ENCODE assay signal across 17 cellular contexts in the genomic region with DNA sequence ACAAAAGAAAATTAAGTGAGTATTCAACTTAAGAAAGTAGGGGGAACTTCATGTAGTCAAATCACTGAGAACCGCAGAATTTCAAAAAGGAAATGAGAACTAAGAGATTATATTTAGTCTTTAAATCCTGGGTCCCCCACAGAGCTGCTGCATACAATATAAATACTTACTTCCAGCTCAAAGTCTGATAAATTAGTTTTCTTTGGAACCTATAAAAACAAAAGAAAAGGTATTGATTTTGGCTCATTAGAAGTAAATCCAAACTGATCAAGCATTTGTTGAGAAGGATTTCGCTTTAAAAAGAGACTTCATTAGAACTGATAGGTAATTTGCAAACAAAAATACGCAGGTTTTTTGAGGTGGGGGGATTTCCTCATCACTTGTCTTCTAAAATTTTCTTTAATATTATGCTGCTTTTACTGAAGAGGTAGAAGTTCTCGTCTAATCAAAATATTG. TPM values are rescaled to one million over a fixed set of nuclear protein-coding genes. Genes with fewer than 3 reads are reported as not detected.
A peak's percentile ranks its signal among the peaks of the same experiment; 100 is the strongest.
DNase-seq lines count a peak whose midpoint lies in the region; ATAC-seq and TF ChIP-seq lines count a peak whose summit lies in the region.
"Had no signal": no experiment of that assay in that cellular context is flagged by ENCODE, and none has a peak within 500 bp of the region (broad histone marks: within the 10 kb centered on the region; RNA-seq: fewer than 3 reads in every experiment).

No MANE protein-coding gene starts in this region.

- H3K79me2 ChIP-seq in DOHH2 (ENCODE audit: control insufficient read depth, low read length) (peaks cover 47% of the 10 kb centered on the region), OCI-LY3 (ENCODE audit: low read length) (peaks cover 4% of the 10 kb centered on the region; the same call in 1 of the 2 replicates), GM23338 (replicated peaks; ENCODE audit: insufficient read depth) (no peaks in the 10 kb centered on the region)

- H3K4me2 ChIP-seq in DOHH2 (ENCODE audit: low read length) = peak overlapping the region; percentile 98
- H3K4me2 ChIP-seq in OCI-LY3 (ENCODE audit: low read length) = peak overlapping the region; percentile 70
- H3K4me2 ChIP-seq in GM23338 = no peak overlapping the region

- intact Hi-C loops in colonic mucosa (cut with DNase I) = no loop called here

- no peaks in the 10 kb centered on the region for H3K27me3 ChIP-seq in DOHH2 (ENCODE audit: control insufficient read depth, low read length)
- H3K27me3 ChIP-seq in OCI-LY3 (ENCODE audit: low read depth, low read length) = no peaks in the 10 kb centered on the region
- no peaks in the 10 kb centered on the region for H3K27me3 ChIP-seq in GM23338 (ENCODE audit: insufficient read depth)
- H3K27me3 ChIP-seq in colonic mucosa = no peaks in the 10 kb centered on the region
- H3K27me3 ChIP-seq: adrenal gland, neutrophil, SJCRH30 had no signal

- peak; percentile 59 for ATAC-seq in HG02798 (IDR thresholded peaks at IDR 0.05; ENCODE audit: poor library complexity, unreplicated experiment)
- no peak for ATAC-seq in GM23338
- ATAC-seq: activated CD8-positive, alpha-beta T cell treated with anti-CD3 and anti-CD28 coated beads for 36 hours had no signal

- no peaks in the 10 kb centered on the region for H3K9me3 ChIP-seq in DOHH2 (ENCODE audit: control insufficient read depth, insufficient read depth, low read length)
- no peaks in the 10 kb centered on the region for H3K9me3 ChIP-seq in OCI-LY3 (ENCODE audit: insufficient read depth, low read length)
- no peaks in the 10 kb centered on the region for H3K9me3 ChIP-seq in colonic mucosa
- H3K9me3 ChIP-seq: adrenal gland, neutrophil, SJCRH30 had no signal

- H3K27ac ChIP-seq in DOHH2 (ENCODE audit: low read depth, low read length) (peak overlapping the region; percentile 99), OCI-LY3 (ENCODE audit: low read length) (peak overlapping the region; percentile 82), GM23338 (ENCODE audit: low read depth) (no peak overlapping the region), colonic mucosa (no peak overlapping the region)
- H3K27ac ChIP-seq: neutrophil, SJCRH30 had no signal

- H3K9me2 ChIP-seq in DOHH2 (replicated peaks; ENCODE audit: control insufficient read depth, low read length) = no peaks in the 10 kb centered on the region
- no peaks in the 10 kb centered on the region for H3K9me2 ChIP-seq in GM23338 (ENCODE audit: insufficient read depth)

- H4K20me1 ChIP-seq in DOHH2 (ENCODE audit: control insufficient read depth, insufficient read depth, low read depth, low read length) (no peaks in the 10 kb centered on the region), OCI-LY3 (ENCODE audit: insufficient read depth, low read length) (peaks cover 6% of the 10 kb centered on the region; the same call in 1 of the 2 replicates), GM23338 (replicated peaks; ENCODE audit: insufficient read depth) (0 out of 2 replicates have a peak, but pooled peaks cover 10% of the 10 kb centered on the region)

- H3K4me1 Mint-ChIP-seq in GM23338 = peaks cover 5% of the 10 kb centered on the region; the same call in 1 of the 3 replicates
- H3K4me1 Mint-ChIP-seq: mesothelial cell of epicardium had no signal

- DNase-seq in GM19238 (ENCODE audit: insufficient read length, low spot score) (peak; percentile 31), GM23338 (ENCODE audit: low spot score) (no peak), colonic mucosa (no peak), NCI-H69 (lab: John Stamatoyannopoulos, UW) (no peak), C1 segment of cervical spinal cord (lab: John Stamatoyannopoulos, UW) (no peak)
- DNase-seq: ACHN; activated CD8-positive, alpha-beta T cell treated with anti-CD3 and anti-CD28 coated beads for 36 hours; cerebellar nuclear complex; NCI-H2081 treated with DMSO at 0.1 percent for 48 hours; SJCRH30; stimulated activated naive CD4-positive, alpha-beta T cell treated with Interleukin-2 at 50 U/mL for 16 hours had no signal

- no peak overlapping the region for H3K4me3 Mint-ChIP-seq in GM23338
- H3K4me3 Mint-ChIP-seq: activated CD8-positive, alpha-beta T cell treated with anti-CD3 and anti-CD28 coated beads for 36 hours; mesothelial cell of epicardium had no signal

- H3K4me1 ChIP-seq in DOHH2 (ENCODE audit: control insufficient read depth, low read length) (peaks cover 89% of the 10 kb centered on the region), OCI-LY3 (ENCODE audit: low read length) (peaks cover 44% of the 10 kb centered on the region), GM23338 (ENCODE audit: insufficient read depth) (no peaks in the 10 kb centered on the region; the same call in 1 of the 2 replicates), colonic mucosa (no peaks in the 10 kb centered on the region)
- H3K4me1 ChIP-seq: adrenal gland, SJCRH30 had no signal

- H3K9ac ChIP-seq in OCI-LY3 (ENCODE audit: low read length) = peak overlapping the region; percentile 18; the same call in 1 of the 2 replicates
- H3K9ac ChIP-seq in colonic mucosa (ENCODE audit: low read depth in 2 of 2, low read length in 2 of 2) = no peak overlapping the region

- TF ChIP-seq CTCF in DOHH2 (IDR thresholded peaks at IDR 0.05; ENCODE audit: low read depth, low read length, poor library complexity, severe bottlenecking) (no peak), OCI-LY3 (IDR thresholded peaks at IDR 0.05; ENCODE audit: low read depth, low read length) (no peak), GM23338 (conservative IDR thresholded peaks at IDR 0.05; ENCODE audit: low read depth in 2 of 2) (no peak), colonic mucosa (IDR thresholded peaks at IDR 0.05) (no peak)

- H3F3A ChIP-seq in DOHH2 (ENCODE audit: control insufficient read depth, insufficient read depth) = peaks cover 47% of the 10 kb centered on the region
- no peaks in the 10 kb centered on the region for H3F3A ChIP-seq in GM23338 (replicated peaks; ENCODE audit: low read depth)

- H2AFZ ChIP-seq in OCI-LY3 (ENCODE audit: low read depth, low read length) (no peak overlapping the region), GM23338 (no peak overlapping the region)

- no peaks in the 10 kb centered on the region for H3K27me3 Mint-ChIP-seq in GM23338 (ENCODE audit: insufficient read depth, low read depth, poor library complexity)
- H3K27me3 Mint-ChIP-seq: activated CD8-positive, alpha-beta T cell treated with anti-CD3 and anti-CD28 coated beads for 36 hours had no signal

- H3K36me3 Mint-ChIP-seq in GM23338 (ENCODE audit: low read depth) = peaks cover 73% of the 10 kb centered on the region

- H3K4me3 ChIP-seq in DOHH2 (ENCODE audit: low read length) (peak overlapping the region; percentile 84), OCI-LY3 (ENCODE audit: low read length) (peak overlapping the region; percentile 58), GM23338 (no peak overlapping the region), colonic mucosa (no peak overlapping the region)
- H3K4me3 ChIP-seq: adrenal gland, SJCRH30 had no signal

- H3K27ac Mint-ChIP-seq in GM23338 = no peak overlapping the region
- H3K27ac Mint-ChIP-seq: activated CD8-positive, alpha-beta T cell treated with anti-CD3 and anti-CD28 coated beads for 36 hours; mesothelial cell of epicardium had no signal

- no peaks in the 10 kb centered on the region for H3K9me3 Mint-ChIP-seq in GM23338
- H3K9me3 Mint-ChIP-seq: activated CD8-positive, alpha-beta T cell treated with anti-CD3 and anti-CD28 coated beads for 36 hours; mesothelial cell of epicardium had no signal

- H3K36me3 ChIP-seq in DOHH2 (ENCODE audit: control insufficient read depth, low read length) (peaks cover 74% of the 10 kb centered on the region), OCI-LY3 (replicated peaks; ENCODE audit: low read depth, low read length) (peaks cover 47% of the 10 kb centered on the region), GM23338 (ENCODE audit: insufficient read depth) (peaks cover 36% of the 10 kb centered on the region), colonic mucosa (no peaks in the 10 kb centered on the region)

TF ChIP-seq in GM23338, 12 proteins besides CTCF, POLR2A, EP300 and RAD21:
- TF ChIP-seq CREB1 (CRISPR knock-in tag; IDR thresholded peaks at IDR 0.05; ENCODE audit: low read depth) = no peak
- TF ChIP-seq, protein P1, sequence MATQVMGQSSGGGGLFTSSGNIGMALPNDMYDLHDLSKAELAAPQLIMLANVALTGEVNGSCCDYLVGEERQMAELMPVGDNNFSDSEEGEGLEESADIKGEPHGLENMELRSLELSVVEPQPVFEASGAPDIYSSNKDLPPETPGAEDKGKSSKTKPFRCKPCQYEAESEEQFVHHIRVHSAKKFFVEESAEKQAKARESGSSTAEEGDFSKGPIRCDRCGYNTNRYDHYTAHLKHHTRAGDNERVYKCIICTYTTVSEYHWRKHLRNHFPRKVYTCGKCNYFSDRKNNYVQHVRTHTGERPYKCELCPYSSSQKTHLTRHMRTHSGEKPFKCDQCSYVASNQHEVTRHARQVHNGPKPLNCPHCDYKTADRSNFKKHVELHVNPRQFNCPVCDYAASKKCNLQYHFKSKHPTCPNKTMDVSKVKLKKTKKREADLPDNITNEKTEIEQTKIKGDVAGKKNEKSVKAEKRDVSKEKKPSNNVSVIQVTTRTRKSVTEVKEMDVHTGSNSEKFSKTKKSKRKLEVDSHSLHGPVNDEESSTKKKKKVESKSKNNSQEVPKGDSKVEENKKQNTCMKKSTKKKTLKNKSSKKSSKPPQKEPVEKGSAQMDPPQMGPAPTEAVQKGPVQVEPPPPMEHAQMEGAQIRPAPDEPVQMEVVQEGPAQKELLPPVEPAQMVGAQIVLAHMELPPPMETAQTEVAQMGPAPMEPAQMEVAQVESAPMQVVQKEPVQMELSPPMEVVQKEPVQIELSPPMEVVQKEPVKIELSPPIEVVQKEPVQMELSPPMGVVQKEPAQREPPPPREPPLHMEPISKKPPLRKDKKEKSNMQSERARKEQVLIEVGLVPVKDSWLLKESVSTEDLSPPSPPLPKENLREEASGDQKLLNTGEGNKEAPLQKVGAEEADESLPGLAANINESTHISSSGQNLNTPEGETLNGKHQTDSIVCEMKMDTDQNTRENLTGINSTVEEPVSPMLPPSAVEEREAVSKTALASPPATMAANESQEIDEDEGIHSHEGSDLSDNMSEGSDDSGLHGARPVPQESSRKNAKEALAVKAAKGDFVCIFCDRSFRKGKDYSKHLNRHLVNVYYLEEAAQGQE (IDR thresholded peaks at IDR 0.05; ENCODE audit: unreplicated experiment) = no peak
- no peak for TF ChIP-seq EZH2phosphoT487 (IDR thresholded peaks at IDR 0.05; ENCODE audit: unreplicated experiment)
- TF ChIP-seq JUNB (IDR thresholded peaks at IDR 0.05; ENCODE audit: unreplicated experiment) = no peak
- TF ChIP-seq EZH2 (IDR thresholded peaks at IDR 0.05; ENCODE audit: low read depth, unreplicated experiment) = no peak
- TF ChIP-seq NANOG (IDR thresholded peaks at IDR 0.05; ENCODE audit: borderline replicate concordance) = no peak

RNA-seq across cellular contexts. Expression of gene PARN, which starts 21.9 kb away (rescaled TPM):
- total RNA-seq in GM23338 (2014; rRNA removed; shearing (Covaris generic)) = 43.8 and 61.3 TPM in 2 replicates
- polyA plus RNA-seq in GM23338 (2016; fragmentation: Nextera tagmentation; extraction: Ambion mirVana) = 32.5 and 34.3 TPM in 2 replicates
- 10 to 100 TPM; 24.2 to 25.6 TPM for total RNA-seq in colonic mucosa

RNA-seq across cellular contexts. Expression of gene BFAR, which starts 24.6 kb away (rescaled TPM):
- total RNA-seq in GM23338 (2014; rRNA removed; shearing (Covaris generic)) = 82.5 and 126 TPM in 2 replicates
- polyA plus RNA-seq in GM23338 (2016; fragmentation: Nextera tagmentation; extraction: Ambion mirVana) = 54.3 and 54.4 TPM in 2 replicates
- 10 to 100 TPM; 37.3 to 72.2 TPM for total RNA-seq in colonic mucosa

Comparison
In these comparisons a context has a peak if more than half of its experiments do, and no peak if none do; other contexts are left out.
1. H3K27ac ChIP-seq: peak in DOHH2 (single experiment) and OCI-LY3 (single experiment); none in GM23338 (single experiment) and colonic mucosa (single experiment).
2. H3K4me3 ChIP-seq: peak in DOHH2 (single experiment) and OCI-LY3 (single experiment); none in GM23338 (single experiment) and colonic mucosa (single experiment).